In genomic region chr11:22079133-22079847, GRCh38 we compare ENCODE assay signal across 19 cellular contexts.
A peak's percentile ranks its signal among the peaks of the same experiment; 100 is the strongest.
DNase-seq lines count a peak whose midpoint lies in the region; ATAC-seq and TF ChIP-seq lines count a peak whose summit lies in the region.
"Had no signal": no experiment of that assay in that cellular context is flagged by ENCODE, and none has a peak within 500 bp of the region (broad histone marks: within the 10 kb centered on the region; RNA-seq: fewer than 3 reads in every experiment).

No MANE protein-coding gene starts in this region.

- intact Hi-C loops in vagina (cut with DNase I), result no loop called here

- H3K36me3 ChIP-seq in HEK293 (ENCODE audit: control insufficient read depth in 2 of 2, insufficient read depth in 1 of 2, low read length in 2 of 2), result no peaks in the 10 kb centered on the region
- H3K36me3 ChIP-seq in vagina, result no peaks in the 10 kb centered on the region

- H3K9me3 Mint-ChIP-seq in brain, result peaks cover 0 to 24% (median 5%) of the 10 kb centered on the region in 5 experiments

- H3K9me3 ChIP-seq in HEK293 (ENCODE audit: control insufficient read depth, insufficient read depth, low read depth, low read length), result no peaks in the 10 kb centered on the region
- no peaks in the 10 kb centered on the region for H3K9me3 ChIP-seq in vagina

- H3K27ac ChIP-seq in HEK293 (ENCODE audit: extremely low read depth, low read depth, low read length), result no peak overlapping the region
- no peak overlapping the region for H3K27ac ChIP-seq in vagina
- H3K27ac ChIP-seq: epithelial cell of prostate, skin epidermis had no signal

- H3K4me3 ChIP-seq in HEK293 (ENCODE audit: low read depth, low read length) (no peak overlapping the region), vagina (no peak overlapping the region)
- H3K4me3 ChIP-seq: skin epidermis had no signal

- H3K36me3 Mint-ChIP-seq in brain, result no peaks in the 10 kb centered on the region
- H3K36me3 Mint-ChIP-seq: CD4-positive, CD25-positive, alpha-beta regulatory T cell; naive B cell had no signal

- H3K27me3 Mint-ChIP-seq in brain, result no peaks in the 10 kb centered on the region
- H3K27me3 Mint-ChIP-seq: activated CD4-positive, alpha-beta T cell treated with anti-CD3 and anti-CD28 coated beads for 36 hours; CD4-positive, CD25-positive, alpha-beta regulatory T cell; naive B cell had no signal

- peak; percentile 1 for DNase-seq in Ammon's horn (ENCODE audit: low spot score)
- DNase-seq in myocyte (ENCODE audit: low read depth), result peak; percentile 71
- no peak for DNase-seq in vagina (ENCODE audit: extremely low spot score in 2 of 2)
- DNase-seq: activated CD4-positive, alpha-beta T cell treated with anti-CD3 and anti-CD28 coated beads for 36 hours; CD4-positive, CD25-positive, alpha-beta regulatory T cell; foreskin fibroblast; GF-D8; hypothalamus; IMR-90; naive B cell; NCI-H187 treated with DMSO at 0.1 percent for 48 hours; stimulated activated naive CD4-positive, alpha-beta T cell had no signal

- no peaks in the 10 kb centered on the region for H3K27me3 ChIP-seq in vagina

- CTCF ChIA-PET in HEK293 (lab: Yijun Ruan, JAX), result no interaction called here

- ATAC-seq in GM21717 (IDR thresholded peaks at IDR 0.05; ENCODE audit: unreplicated experiment) (no peak), GM19452 (IDR thresholded peaks at IDR 0.05; ENCODE audit: unreplicated experiment) (no peak)
- ATAC-seq: activated CD4-positive, alpha-beta T cell treated with anti-CD3 and anti-CD28 coated beads for 36 hours had no signal

- POLR2A ChIA-PET in HEK293 (lab: Yijun Ruan, JAX), result no interaction called here

- peak overlapping the region in 4 of 5 experiments; percentile 49 to 92 (median 73) for H3K27ac Mint-ChIP-seq in brain
- H3K27ac Mint-ChIP-seq: activated CD4-positive, alpha-beta T cell treated with anti-CD3 and anti-CD28 coated beads for 36 hours; activated T-helper 2 cell treated with anti-CD3 and anti-CD28 coated beads, Interferon-gamma antibody, Interleukin-2, Interleukin-4, amounts not matched to agents 10 μg/mL and 5 μg/mL and 100 μg/mL, durations not matched to agents 14 hours and 24 hours and 36 hours; CD4-positive, CD25-positive, alpha-beta regulatory T cell; naive B cell had no signal

- no peak for TF ChIP-seq CTCF in HEK293 (tag by site-specific recombination; IDR thresholded peaks at IDR 0.05)
- TF ChIP-seq CTCF in brain (conservative IDR thresholded peaks at IDR 0.05), result no peak
- no peak for TF ChIP-seq CTCF in vagina (IDR thresholded peaks at IDR 0.05)

- peak overlapping the region in 2 of 5 experiments; percentile 32 to 43 for H3K4me3 Mint-ChIP-seq in brain
- H3K4me3 Mint-ChIP-seq: activated CD4-positive, alpha-beta T cell treated with anti-CD3 and anti-CD28 coated beads for 36 hours; naive B cell had no signal

- H3K4me1 ChIP-seq in HEK293 (ENCODE audit: control insufficient read depth, insufficient read depth, low read length) (no peaks in the 10 kb centered on the region), vagina (no peaks in the 10 kb centered on the region)

- TF ChIP-seq POLR2A in vagina (IDR thresholded peaks at IDR 0.05), result no peak

- peaks cover 27% of the 10 kb centered on the region for H3K4me1 Mint-ChIP-seq in brain
- H3K4me1 Mint-ChIP-seq: activated CD4-positive, alpha-beta T cell treated with anti-CD3 and anti-CD28 coated beads for 36 hours; CD4-positive, CD25-positive, alpha-beta regulatory T cell; naive B cell had no signal

TF ChIP-seq in HEK293, 187 proteins besides CTCF, POLR2A, EP300 and RAD21:
- TF ChIP-seq HOXA7 (CRISPR knock-in tag; IDR thresholded peaks at IDR 0.05; ENCODE audit: borderline replicate concordance), result no peak
- TF ChIP-seq ZNF664 (tag by site-specific recombination; IDR thresholded peaks at IDR 0.05), result no peak
- TF ChIP-seq ZNF169 (tag by site-specific recombination; IDR thresholded peaks at IDR 0.05), result no peak
- no peak for TF ChIP-seq ZNF530 (tag by site-specific recombination; IDR thresholded peaks at IDR 0.05; ENCODE audit: low read depth)
- 0 out of 2 replicates have a peak, but pooled peaks have one; percentile 47 for TF ChIP-seq SCRT2 (tag by site-specific recombination; IDR thresholded peaks at IDR 0.05)
- TF ChIP-seq ZNF571 (tag by site-specific recombination; IDR thresholded peaks at IDR 0.05), result no peak
- no peak for TF ChIP-seq PBX3 (CRISPR knock-in tag; IDR thresholded peaks at IDR 0.05)
- no peak for TF ChIP-seq ZNF114 (tag by site-specific recombination; IDR thresholded peaks at IDR 0.05)
- no peak for TF ChIP-seq KLF7 (tag by site-specific recombination; IDR thresholded peaks at IDR 0.05; ENCODE audit: borderline replicate concordance)

Comparison
In these comparisons a context has a peak if more than half of its experiments do, and no peak if none do; other contexts are left out.
1. DNase-seq: peak in Ammon's horn (single experiment) and myocyte (single experiment); none in vagina (0 of 2).